ENCODE assay signal across 1 cellular context in genomic region chr3:71465371-71466007, GRCh38.
TF ChIP-seq lines count a peak whose summit lies in the region.

No MANE protein-coding gene starts in this region.

TF ChIP-seq in IMR-90, 13 proteins besides CTCF, POLR2A, EP300 and RAD21:
- TF ChIP-seq USF2 (IDR thresholded peaks at IDR 0.05; ENCODE audit: low read depth, low read length) (no peak), MAFK (IDR thresholded peaks at IDR 0.05; ENCODE audit: low read depth, low read length) (no peak), CHD1 (IDR thresholded peaks at IDR 0.05; ENCODE audit: low read depth, low read length) (no peak), BHLHE40 (IDR thresholded peaks at IDR 0.05; ENCODE audit: low read depth, low read length) (no peak), MXI1 (IDR thresholded peaks at IDR 0.05; ENCODE audit: borderline replicate concordance, low read depth, low read length) (no peak), SMC3 (IDR thresholded peaks at IDR 0.05; ENCODE audit: low read depth, low read length) (no peak), RCOR1 (IDR thresholded peaks at IDR 0.05; ENCODE audit: insufficient replicate concordance, low read length) (no peak), RFX5 (IDR thresholded peaks at IDR 0.05; ENCODE audit: low read depth, low read length) (no peak), FOS (IDR thresholded peaks at IDR 0.05; ENCODE audit: low read depth, low read length) (no peak), NFE2L2 (IDR thresholded peaks at IDR 0.05; ENCODE audit: low read depth, low read length) (no peak), ELK1 (IDR thresholded peaks at IDR 0.05; ENCODE audit: borderline replicate concordance, low read depth, low read length) (no peak), MAZ (IDR thresholded peaks at IDR 0.05; ENCODE audit: borderline replicate concordance, low read depth, low read length) (no peak), CEBPB (IDR thresholded peaks at IDR 0.05; ENCODE audit: low read depth, low read length) (no peak)
